In genomic region chr7:50146692-50147091, GRCh38 we compare ENCODE assay signal across 16 cellular contexts. TPM values are rescaled to one million over a fixed set of nuclear protein-coding genes. Genes with fewer than 3 reads are reported as not detected.
DNase-seq lines count a peak whose midpoint lies in the region; ATAC-seq and TF ChIP-seq lines count a peak whose summit lies in the region.
"Had no signal": no experiment of that assay in that cellular context is flagged by ENCODE, and none has a peak within 500 bp of the region (broad histone marks: within the 10 kb centered on the region; RNA-seq: fewer than 3 reads in every experiment).

No MANE protein-coding gene starts in this region.

- no peak for TF ChIP-seq CTCF in DND-41 (IDR thresholded peaks at IDR 0.05; ENCODE audit: borderline replicate concordance, extremely low read depth, low read length, poor library complexity, severe bottlenecking)

- no peaks in the 10 kb centered on the region for H3K27me3 ChIP-seq in CD4-positive, CD25-positive, alpha-beta regulatory T cell (ENCODE audit: control insufficient read depth, insufficient read depth, low read length)
- no peaks in the 10 kb centered on the region for H3K27me3 ChIP-seq in DND-41 (ENCODE audit: insufficient read depth, low read length, poor library complexity)

- peak overlapping the region; percentile 69 to 89 (median 84) for H3K27ac Mint-ChIP-seq in CD4-positive, CD25-positive, alpha-beta regulatory T cell
- peak overlapping the region; percentile 25 to 57 for H3K27ac Mint-ChIP-seq in activated naive CD4-positive, alpha-beta T cell treated with anti-CD3 and anti-CD28 coated beads, Interleukin-2, amount 50 U/mL, for 72 hours

- no peaks in the 10 kb centered on the region for H3K79me2 ChIP-seq in DND-41 (ENCODE audit: insufficient read depth, low read length)

- H3K9me3 Mint-ChIP-seq in CD4-positive, CD25-positive, alpha-beta regulatory T cell = no peaks in the 10 kb centered on the region
- H3K9me3 Mint-ChIP-seq in activated naive CD4-positive, alpha-beta T cell treated with anti-CD3 and anti-CD28 coated beads, Interleukin-2, amount 50 U/mL, for 72 hours = no peaks in the 10 kb centered on the region

- peaks cover 21 to 71% (median 45%) of the 10 kb centered on the region in 4 donors for H3K4me1 Mint-ChIP-seq in CD4-positive, CD25-positive, alpha-beta regulatory T cell

- H3K27ac ChIP-seq in CD4-positive, CD25-positive, alpha-beta regulatory T cell (ENCODE audit: insufficient read depth, low read length, poor library complexity, severe bottlenecking) = no peak overlapping the region
- 0 out of 2 replicates have a peak overlapping the region, but pooled peaks have one; percentile 6 for H3K27ac ChIP-seq in DND-41 (ENCODE audit: low read length)

- H3K4me3 Mint-ChIP-seq in CD4-positive, CD25-positive, alpha-beta regulatory T cell = peak overlapping the region in 1 of 4 donors; percentile 22

- no peak overlapping the region for H2AFZ ChIP-seq in DND-41 (ENCODE audit: low read depth, low read length)

- no peak overlapping the region for H3K9ac ChIP-seq in DND-41 (ENCODE audit: low read depth, low read length)

- no peak for ATAC-seq in CD4-positive, CD25-positive, alpha-beta regulatory T cell (ENCODE audit: low read depth in 2 of 2)
- no peak for ATAC-seq in DND-41 (ENCODE audit: insufficient read depth, low read depth)
- no peak for ATAC-seq in activated naive CD4-positive, alpha-beta T cell treated with anti-CD3 and anti-CD28 coated beads, Interleukin-2, amount 50 U/mL, for 72 hours
- ATAC-seq in left colon = no peak
- no peak for ATAC-seq in left cardiac atrium
- no peak for ATAC-seq in HG02885 (IDR thresholded peaks at IDR 0.05; ENCODE audit: poor library complexity, unreplicated experiment)

- intact Hi-C loops in left colon (cut with DNase I, micrococcal nuclease) = no loop called here
- intact Hi-C loops in left cardiac atrium (cut with DNase I) = loop anchor here in 1 of 2 donors (10.0 kb wide), 1 partner anchor 268 kb away; no protein-coding TSS in a partner anchor

- no peak for DNase-seq in CD4-positive, CD25-positive, alpha-beta regulatory T cell
- DNase-seq in DND-41 (peak; percentile 35), NCI-H345 treated with DMSO at 0.1 percent for 48 hours (lab: John Stamatoyannopoulos, UW; ENCODE audit: unreplicated experiment) (peak; percentile 73), left colon (no peak), NCI-H1417 treated with DMSO at 0.1 percent for 48 hours (lab: John Stamatoyannopoulos, UW) (no peak), left cardiac atrium (no peak)
- no peak for DNase-seq in activated naive CD4-positive, alpha-beta T cell treated with anti-CD3 and anti-CD28 coated beads, Interleukin-2, amount 50 U/mL, for 72 hours (ENCODE audit: low spot score in 2 of 2)
- DNase-seq: central memory CD4-positive, alpha-beta T cell; foreskin melanocyte; mesendoderm; NCI-H524 treated with DMSO at 0.1 percent for 48 hours; nucleus accumbens; stimulated activated naive CD4-positive, alpha-beta T cell treated with Interleukin-2 at 50 U/mL for 16 hours had no signal

- no peaks in the 10 kb centered on the region for H3K36me3 ChIP-seq in CD4-positive, CD25-positive, alpha-beta regulatory T cell (ENCODE audit: control insufficient read depth, insufficient read depth, low read length)
- no peaks in the 10 kb centered on the region for H3K36me3 ChIP-seq in DND-41 (ENCODE audit: insufficient read depth, low read length)

- no peaks in the 10 kb centered on the region for H3K9me3 ChIP-seq in CD4-positive, CD25-positive, alpha-beta regulatory T cell (ENCODE audit: control insufficient read depth in 2 of 2, low read length in 2 of 2)
- no peaks in the 10 kb centered on the region for H3K9me3 ChIP-seq in DND-41 (ENCODE audit: insufficient read depth, low read length, severe bottlenecking)

- no peaks in the 10 kb centered on the region for H4K20me1 ChIP-seq in DND-41 (ENCODE audit: insufficient read depth, low read length)

- no peaks in the 10 kb centered on the region for H3K36me3 Mint-ChIP-seq in CD4-positive, CD25-positive, alpha-beta regulatory T cell
- no peaks in the 10 kb centered on the region for H3K36me3 Mint-ChIP-seq in activated naive CD4-positive, alpha-beta T cell treated with anti-CD3 and anti-CD28 coated beads, Interleukin-2, amount 50 U/mL, for 72 hours

- peaks cover 27% of the 10 kb centered on the region for H3K4me1 ChIP-seq in CD4-positive, CD25-positive, alpha-beta regulatory T cell (ENCODE audit: control insufficient read depth, insufficient read depth, low read length, poor library complexity, severe bottlenecking)
- H3K4me1 ChIP-seq in DND-41 (ENCODE audit: insufficient read depth, low read length) = peaks cover 43% of the 10 kb centered on the region

- H3K4me2 ChIP-seq in DND-41 (ENCODE audit: insufficient read depth, low read length) = no peak overlapping the region

- H3K27me3 Mint-ChIP-seq in CD4-positive, CD25-positive, alpha-beta regulatory T cell = peaks cover 4% of the 10 kb centered on the region

- H3K4me3 ChIP-seq in CD4-positive, CD25-positive, alpha-beta regulatory T cell (ENCODE audit: low read depth, low read length) = no peak overlapping the region
- H3K4me3 ChIP-seq in DND-41 (ENCODE audit: low read depth in 1 of 2, low read length in 2 of 2) = no peak overlapping the region

RNA-seq across cellular contexts. Expression of gene ZPBP, which starts 53.6 kb away (rescaled TPM):
- total RNA-seq in CD4-positive, CD25-positive, alpha-beta regulatory T cell = not detected
- polyA plus RNA-seq in CD4-positive, CD25-positive, alpha-beta regulatory T cell = under 1 TPM in 1 of 4 donors, not detected in 3; 0.28 TPM
- total RNA-seq in activated naive CD4-positive, alpha-beta T cell treated with anti-CD3 and anti-CD28 coated beads, Interleukin-2, amount 50 U/mL, for 72 hours = not detected
- not detected for total RNA-seq in left colon
- not detected for total RNA-seq in left cardiac atrium
- total RNA-seq: M059J had no signal
- polyA plus RNA-seq: adipose tissue had no signal

Comparison
In these comparisons a context has a peak if more than half of its experiments do, and no peak if none do; other contexts are left out.
1. DNase-seq: peak in DND-41 (single experiment) and NCI-H345 treated with DMSO at 0.1 percent for 48 hours (single experiment); none in CD4-positive, CD25-positive, alpha-beta regulatory T cell (0 of 3), activated naive CD4-positive, alpha-beta T cell treated with anti-CD3 and anti-CD28 coated beads, Interleukin-2, amount 50 U/mL, for 72 hours (0 of 2), left colon (0 of 2), NCI-H1417 treated with DMSO at 0.1 percent for 48 hours (single experiment) and left cardiac atrium (single experiment).